ENCODE assay signal across 18 cellular contexts in genomic region chr22:25582946-25583345, GRCh38. TPM values are rescaled to one million over a fixed set of nuclear protein-coding genes. Genes with fewer than 3 reads are reported as not detected.
DNase-seq lines count a peak whose midpoint lies in the region; ATAC-seq, FAIRE-seq and TF ChIP-seq lines count a peak whose summit lies in the region.
"Had no signal": no experiment of that assay in that cellular context is flagged by ENCODE, and none has a peak within 500 bp of the region (broad histone marks: within the 10 kb centered on the region; RNA-seq: fewer than 3 reads in every experiment).

No MANE protein-coding gene starts in this region.

- H3K4me3 Mint-ChIP-seq in nephron progenitor cell, result no peak overlapping the region
- no peak overlapping the region for H3K4me3 Mint-ChIP-seq in stimulated activated naive CD8-positive, alpha-beta T cell treated with anti-CD3 and anti-CD28 coated beads, Interleukin-15, amount 100 ng/mL, for 72 hours
- H3K4me3 Mint-ChIP-seq: activated naive CD4-positive, alpha-beta T cell treated with anti-CD3 and anti-CD28 coated beads, Interleukin-2, amount 10 ng/mL, durations not matched to agents 7 days and 5 days; CD8-positive, alpha-beta T cell had no signal

- H3K79me2 ChIP-seq in endothelial cell of umbilical vein (ENCODE audit: control insufficient read depth, insufficient read depth, low read length), result no peaks in the 10 kb centered on the region

- H3K36me3 ChIP-seq in MG63 (no peaks in the 10 kb centered on the region), endothelial cell of umbilical vein (ENCODE audit: control insufficient read depth in 2 of 2, extremely low read depth in 1 of 2, insufficient read depth in 2 of 2, low read length in 2 of 2) (no peaks in the 10 kb centered on the region)

- peaks cover 12% of the 10 kb centered on the region for H3K4me1 Mint-ChIP-seq in nephron progenitor cell
- peaks cover 44% of the 10 kb centered on the region for H3K4me1 Mint-ChIP-seq in stimulated activated naive CD8-positive, alpha-beta T cell treated with anti-CD3 and anti-CD28 coated beads, Interleukin-15, amount 100 ng/mL, for 72 hours

- no peak overlapping the region for H2AFZ ChIP-seq in endothelial cell of umbilical vein (ENCODE audit: low read depth, low read length)
- H2AFZ ChIP-seq: PC-9 had no signal

- H3K9me3 ChIP-seq in MG63 (no peaks in the 10 kb centered on the region), endothelial cell of umbilical vein (replicated peaks; ENCODE audit: control insufficient read depth, insufficient read depth, low read length) (no peaks in the 10 kb centered on the region)

- H3K27ac ChIP-seq in endothelial cell of umbilical vein (ENCODE audit: insufficient read depth, low read depth, low read length), result no peak overlapping the region
- H3K27ac ChIP-seq: PC-9 had no signal

- no peaks in the 10 kb centered on the region for H3K4me1 ChIP-seq in endothelial cell of umbilical vein (ENCODE audit: control insufficient read depth, extremely low read depth, insufficient read depth, low read length)

- ATAC-seq in GM21619 (IDR thresholded peaks at IDR 0.05; ENCODE audit: unreplicated experiment), result no peak
- ATAC-seq in stimulated activated naive CD8-positive, alpha-beta T cell treated with anti-CD3 and anti-CD28 coated beads, Interleukin-15, amount 100 ng/mL, for 72 hours, result no peak
- ATAC-seq: activated CD4-positive, CD25-positive, alpha-beta regulatory T cell treated with anti-CD3 and anti-CD28 coated beads, Interleukin-2, amount 50 U/mL, for 24 hours; CD8-positive, alpha-beta T cell had no signal

- intact Hi-C loops in endothelial cell of umbilical vein (cut with micrococcal nuclease), result no loop called here

- H3K36me3 Mint-ChIP-seq in nephron progenitor cell (ENCODE audit: low read depth), result peaks cover 14% of the 10 kb centered on the region
- H3K36me3 Mint-ChIP-seq: CD8-positive, alpha-beta T cell had no signal

- H3K4me2 ChIP-seq in endothelial cell of umbilical vein (ENCODE audit: insufficient read depth, low read length), result no peak overlapping the region
- H3K4me2 ChIP-seq: PC-9 had no signal

- peaks cover 8% of the 10 kb centered on the region for H3K9me3 Mint-ChIP-seq in nephron progenitor cell
- H3K9me3 Mint-ChIP-seq in stimulated activated naive CD8-positive, alpha-beta T cell treated with anti-CD3 and anti-CD28 coated beads, Interleukin-15, amount 100 ng/mL, for 72 hours, result peaks cover 0 to 5% of the 10 kb centered on the region in 2 donors
- H3K9me3 Mint-ChIP-seq: activated naive CD4-positive, alpha-beta T cell treated with anti-CD3 and anti-CD28 coated beads, Interleukin-2, amount 10 ng/mL, durations not matched to agents 7 days and 5 days; CD8-positive, alpha-beta T cell had no signal

- no peak for TF ChIP-seq POLR2A in endothelial cell of umbilical vein (IDR thresholded peaks at IDR 0.05; ENCODE audit: low read depth, low read length)

- no peaks in the 10 kb centered on the region for H3K9me1 ChIP-seq in endothelial cell of umbilical vein (replicated peaks; ENCODE audit: control insufficient read depth, extremely low read depth, insufficient read depth, low read length)

- H3K27ac Mint-ChIP-seq in nephron progenitor cell, result no peak overlapping the region
- no peak overlapping the region for H3K27ac Mint-ChIP-seq in stimulated activated naive CD8-positive, alpha-beta T cell treated with anti-CD3 and anti-CD28 coated beads, Interleukin-15, amount 100 ng/mL, for 72 hours
- H3K27ac Mint-ChIP-seq: activated naive CD4-positive, alpha-beta T cell treated with anti-CD3 and anti-CD28 coated beads, Interleukin-2, amount 10 ng/mL, durations not matched to agents 7 days and 5 days; CD8-positive, alpha-beta T cell; progenitor cell of endocrine pancreas had no signal

- no peak overlapping the region for H3K4me3 ChIP-seq in MG63
- H3K4me3 ChIP-seq in endothelial cell of umbilical vein (replicated peaks in 1 of 3; ENCODE audit: insufficient read depth in 1 of 3, low read depth in 1 of 3, low read length in 3 of 3), result no peak overlapping the region
- H3K4me3 ChIP-seq: PC-9 had no signal

- peak; percentile 40 for FAIRE-seq in endothelial cell of umbilical vein (lab: Jason Lieb, UNC)

- POLR2A ChIA-PET in endothelial cell of umbilical vein (lab: Charles Lee), result interaction anchor here (0.7 kb wide), 1 partner anchor 277 kb away, joined by 6 read pairs; no protein-coding TSS in a partner anchor

- dilution Hi-C loops in endothelial cell of umbilical vein (cut with MboI; ENCODE audit: extremely low pct_ligation_motif_present, low sequenced_read_pairs), result no loop called here

- H3K27me3 ChIP-seq in MG63 (no peaks in the 10 kb centered on the region), endothelial cell of umbilical vein (ENCODE audit: control insufficient read depth in 2 of 2, insufficient read depth in 2 of 2, low read length in 2 of 2) (no peaks in the 10 kb centered on the region)

- no peaks in the 10 kb centered on the region for H4K20me1 ChIP-seq in endothelial cell of umbilical vein (replicated peaks; ENCODE audit: control insufficient read depth, extremely low read depth, insufficient read depth, low read length)

- peaks cover 13% of the 10 kb centered on the region for H3K27me3 Mint-ChIP-seq in nephron progenitor cell (ENCODE audit: low read depth, poor library complexity)
- H3K27me3 Mint-ChIP-seq in stimulated activated naive CD8-positive, alpha-beta T cell treated with anti-CD3 and anti-CD28 coated beads, Interleukin-15, amount 100 ng/mL, for 72 hours, result no peaks in the 10 kb centered on the region
- H3K27me3 Mint-ChIP-seq: activated naive CD4-positive, alpha-beta T cell treated with anti-CD3 and anti-CD28 coated beads, Interleukin-2, amount 10 ng/mL, durations not matched to agents 7 days and 5 days; naive B cell; progenitor cell of endocrine pancreas had no signal

- DNase-seq in ELR (ENCODE audit: low read depth) (peak; percentile 55), MG63 (peak; percentile 2), endothelial cell of umbilical vein (ENCODE audit: low read depth, low spot score) (peak; percentile 1), renal cortical epithelial cell (ENCODE audit: low read depth) (peak; percentile 15), nephron progenitor cell (no peak)
- no peak for DNase-seq in stimulated activated naive CD8-positive, alpha-beta T cell treated with anti-CD3 and anti-CD28 coated beads, Interleukin-15, amount 100 ng/mL, for 72 hours
- DNase-seq: activated CD8-positive, alpha-beta memory T cell treated with anti-CD3 and anti-CD28 coated beads, Interleukin-2, amount 50 U/mL, for 4 hours; activated naive CD4-positive, alpha-beta T cell treated with anti-CD3 and anti-CD28 coated beads, Interleukin-2, amount 10 ng/mL, durations not matched to agents 7 days and 5 days; CD8-positive, alpha-beta T cell; central memory CD4-positive, alpha-beta T cell; naive B cell; NCI-H1436; NCI-H446 treated with DMSO at 0.1 percent for 48 hours; PC-9; T-helper 1 cell had no signal

- no peak overlapping the region for H3K9ac ChIP-seq in endothelial cell of umbilical vein (replicated peaks; ENCODE audit: extremely low read depth, insufficient read depth, low read length)

- CTCF ChIA-PET in endothelial cell of umbilical vein (lab: Charles Lee), result interaction anchor here (0.7 to 1.3 kb wide), 2 partner anchors 41 to 190 kb away, joined by 3 read pairs; no protein-coding TSS in a partner anchor

- TF ChIP-seq CTCF in endothelial cell of umbilical vein (IDR thresholded peaks at IDR 0.05; ENCODE audit: extremely low read depth in 1 of 2, insufficient read depth in 1 of 2, low read depth in 1 of 2, low read length in 2 of 2) (no peak), nephron progenitor cell (IDR thresholded peaks at IDR 0.05) (no peak)

- no TSS peak for BruUV-seq in endothelial cell of umbilical vein (replicated peaks; lab: Mats Ljungman, UMichigan)

TF ChIP-seq in endothelial cell of umbilical vein, 7 proteins besides CTCF, POLR2A, EP300 and RAD21:
- no peak for TF ChIP-seq GATA2 (IDR thresholded peaks at IDR 0.05; ENCODE audit: insufficient read depth, insufficient read length, low read depth, low read length)
- TF ChIP-seq POLR2AphosphoS5 (IDR thresholded peaks at IDR 0.05; ENCODE audit: insufficient read depth, low read depth, low read length), result no peak
- no peak for TF ChIP-seq EZH2 (IDR thresholded peaks at IDR 0.05; ENCODE audit: borderline replicate concordance, low read depth, low read length, severe bottlenecking)
- no peak for TF ChIP-seq JUN (IDR thresholded peaks at IDR 0.05; ENCODE audit: borderline replicate concordance, insufficient read depth, insufficient read length, low read depth)
- TF ChIP-seq MYC (IDR thresholded peaks at IDR 0.05; ENCODE audit: low read depth, low read length), result no peak
- TF ChIP-seq FOS (IDR thresholded peaks at IDR 0.05; ENCODE audit: borderline replicate concordance, insufficient read depth, low read length), result no peak
- no peak for TF ChIP-seq MAX (IDR thresholded peaks at IDR 0.05; ENCODE audit: insufficient read depth, insufficient read length)

RNA-seq across cellular contexts. Expression of gene GRK3, which starts 18.5 kb away (rescaled TPM):
- 0.02 and 1.3 TPM in 2 replicates for total RNA-seq in MG63 (2014; rRNA removed; shearing (Covaris generic); ENCODE audit: low replicate concordance)
- total RNA-seq in endothelial cell of umbilical vein (3.0 and 4.4 TPM in 2 replicates), renal cortical epithelial cell (0.87 and 2.4 TPM in 2 replicates)
- 0.56 and 0.68 TPM in 2 replicates for polyA plus RNA-seq in endothelial cell of umbilical vein
- 0.92 and 0.97 TPM in 2 replicates for polyA plus RNA-seq in endothelial cell of umbilical vein (2011; cell fraction: cytosol; rRNA removed)
- 1.7 and 1.8 TPM in 2 replicates for polyA plus RNA-seq in endothelial cell of umbilical vein (2011; cell fraction: nucleus; rRNA removed)
- 0.64 and 1.8 TPM in 2 replicates for polyA plus RNA-seq in endothelial cell of umbilical vein (2012)
- 1.9 and 2.3 TPM in 2 replicates for polyA minus RNA-seq in endothelial cell of umbilical vein
- polyA minus RNA-seq in endothelial cell of umbilical vein (2011; cell fraction: cytosol; rRNA and poly(A)+ RNA removed), result not detected
- polyA minus RNA-seq in endothelial cell of umbilical vein (2011; cell fraction: nucleus; rRNA and poly(A)+ RNA removed), result 1.3 and 1.8 TPM in 2 replicates

Comparison
In these comparisons a context has a peak if more than half of its experiments do, and no peak if none do; other contexts are left out.
1. DNase-seq: peak in ELR (single experiment), MG63 (single experiment), endothelial cell of umbilical vein (single experiment) and renal cortical epithelial cell (single experiment); none in nephron progenitor cell (single experiment) and stimulated activated naive CD8-positive, alpha-beta T cell treated with anti-CD3 and anti-CD28 coated beads, Interleukin-15, amount 100 ng/mL, for 72 hours (0 of 2).